In genomic region chr2:14716319-14716718, GRCh38 we compare ENCODE assay signal across 15 cellular contexts.
"Had no signal": no experiment of that assay in that cellular context is flagged by ENCODE, and none has a peak within 500 bp of the region (broad histone marks: within the 10 kb centered on the region; RNA-seq: fewer than 3 reads in every experiment).

No MANE protein-coding gene starts in this region.

- DNase-seq: cortex of kidney; dorsolateral prefrontal cortex; effector CD8-positive, alpha-beta T cell; heart left ventricle; hippocampal formation; kidney glomerular epithelial cell; mammary epithelial cell; natural killer cell; small intestine; stimulated activated CD4-positive, alpha-beta T cell treated with anti-CD3 and anti-CD28 coated beads, Interleukin-12 subunit alpha, Interleukin-12 subunit beta, amount 100 ng/mL, for 4 hours; stimulated activated naive CD4-positive, alpha-beta T cell; trophoblast cell had no signal

- H3K27ac ChIP-seq: dorsolateral prefrontal cortex, heart left ventricle, right atrium auricular region had no signal

- H3K27me3 ChIP-seq: dorsolateral prefrontal cortex, right atrium auricular region had no signal

- ATAC-seq: heart left ventricle, natural killer cell had no signal

- H3K9me3 ChIP-seq: heart left ventricle, right atrium auricular region had no signal

- H3K36me3 ChIP-seq: heart left ventricle, right atrium auricular region had no signal

- FAIRE-seq: frontal cortex, islet of Langerhans, small intestine had no signal

- H3K4me3 ChIP-seq: dorsolateral prefrontal cortex, heart left ventricle, right atrium auricular region had no signal

- H3K4me1 ChIP-seq: heart left ventricle, right atrium auricular region had no signal
